15 cellular contexts compared by ENCODE assay signal in genomic region chr15:28005004-28005527, GRCh38.
"Had no signal": no experiment of that assay in that cellular context is flagged by ENCODE, and none has a peak within 500 bp of the region (broad histone marks: within the 10 kb centered on the region; RNA-seq: fewer than 3 reads in every experiment).

No MANE protein-coding gene starts in this region.

- H3K27ac ChIP-seq: heart right ventricle, left lung, lower lobe of right lung, neural progenitor cell, parathyroid adenoma, psoas muscle, right lobe of liver, testis, tibial nerve had no signal

- H3K36me3 ChIP-seq: heart right ventricle, left lung, lower lobe of right lung, neural progenitor cell, right lobe of liver, tibial nerve had no signal

- H3K4me1 ChIP-seq: heart right ventricle, left lung, lower lobe of right lung, neural progenitor cell, parathyroid adenoma, psoas muscle, right lobe of liver, testis, tibial nerve had no signal

- H3K9ac ChIP-seq: neural progenitor cell, parathyroid adenoma had no signal

- H3K4me2 ChIP-seq: neural progenitor cell had no signal

- H3K27me3 ChIP-seq: heart right ventricle, left lung, neural progenitor cell, right lobe of liver, testis, tibial nerve had no signal

- H3K4me3 ChIP-seq: heart right ventricle, left lung, lower lobe of right lung, neural progenitor cell, psoas muscle, right lobe of liver, testis, tibial nerve had no signal

- H2AFZ ChIP-seq: neural progenitor cell, parathyroid adenoma had no signal

- DNase-seq: effector memory CD4-positive, alpha-beta T cell; heart right ventricle; islet precursor cell; left lung; lower lobe of right lung; midbrain; occipital lobe; psoas muscle; retina; right lobe of liver; stimulated activated CD4-positive, alpha-beta T cell treated with anti-CD3 and anti-CD28 coated beads, Interleukin-4, amount 100 ng/mL, for 1 hour; testis had no signal

- H3K9me3 ChIP-seq: left lung, lower lobe of right lung, right lobe of liver, testis had no signal
